ENCODE assay signal across 1 cellular context in the genomic region with DNA sequence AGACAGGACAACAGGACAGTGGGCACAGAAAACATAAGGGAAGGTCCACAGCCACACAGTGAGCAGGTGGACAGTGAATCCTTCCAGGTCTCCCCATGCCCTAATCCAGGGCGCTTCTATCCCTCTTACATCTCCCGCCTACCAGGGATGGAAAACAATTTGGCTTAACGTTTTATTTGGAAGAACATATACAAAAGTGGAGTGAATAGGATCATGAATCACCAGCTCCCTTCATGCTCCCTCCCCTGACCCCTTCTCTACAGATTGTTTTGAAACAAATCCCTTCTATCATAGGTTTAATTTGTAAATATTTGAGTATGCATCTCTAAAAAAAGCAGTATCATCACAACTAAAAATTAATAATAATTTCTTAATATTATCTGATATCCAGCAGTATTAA.
TF ChIP-seq lines count a peak whose summit lies in the region.

No MANE protein-coding gene starts in this region.

TF ChIP-seq in A549, 52 proteins besides CTCF, POLR2A, EP300 and RAD21 (continued from another document):
- TF ChIP-seq, protein P1, sequence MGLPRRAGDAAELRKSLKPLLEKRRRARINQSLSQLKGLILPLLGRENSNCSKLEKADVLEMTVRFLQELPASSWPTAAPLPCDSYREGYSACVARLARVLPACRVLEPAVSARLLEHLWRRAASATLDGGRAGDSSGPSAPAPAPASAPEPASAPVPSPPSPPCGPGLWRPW (IDR thresholded peaks at IDR 0.05) = no peak
- TF ChIP-seq, protein P2, sequence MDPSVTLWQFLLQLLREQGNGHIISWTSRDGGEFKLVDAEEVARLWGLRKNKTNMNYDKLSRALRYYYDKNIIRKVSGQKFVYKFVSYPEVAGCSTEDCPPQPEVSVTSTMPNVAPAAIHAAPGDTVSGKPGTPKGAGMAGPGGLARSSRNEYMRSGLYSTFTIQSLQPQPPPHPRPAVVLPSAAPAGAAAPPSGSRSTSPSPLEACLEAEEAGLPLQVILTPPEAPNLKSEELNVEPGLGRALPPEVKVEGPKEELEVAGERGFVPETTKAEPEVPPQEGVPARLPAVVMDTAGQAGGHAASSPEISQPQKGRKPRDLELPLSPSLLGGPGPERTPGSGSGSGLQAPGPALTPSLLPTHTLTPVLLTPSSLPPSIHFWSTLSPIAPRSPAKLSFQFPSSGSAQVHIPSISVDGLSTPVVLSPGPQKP (IDR thresholded peaks at IDR 0.05; ENCODE audit: low read depth, low read length) = no peak
- no peak for TF ChIP-seq HDAC2 (IDR thresholded peaks at IDR 0.05)
- TF ChIP-seq FOSB (CRISPR knock-in tag; IDR thresholded peaks at IDR 0.05) = no peak
- TF ChIP-seq JUNB (IDR thresholded peaks at IDR 0.05) = no peak
- no peak for TF ChIP-seq ESRRA (IDR thresholded peaks at IDR 0.05; ENCODE audit: borderline replicate concordance, low read length)
- TF ChIP-seq, protein P3, sequence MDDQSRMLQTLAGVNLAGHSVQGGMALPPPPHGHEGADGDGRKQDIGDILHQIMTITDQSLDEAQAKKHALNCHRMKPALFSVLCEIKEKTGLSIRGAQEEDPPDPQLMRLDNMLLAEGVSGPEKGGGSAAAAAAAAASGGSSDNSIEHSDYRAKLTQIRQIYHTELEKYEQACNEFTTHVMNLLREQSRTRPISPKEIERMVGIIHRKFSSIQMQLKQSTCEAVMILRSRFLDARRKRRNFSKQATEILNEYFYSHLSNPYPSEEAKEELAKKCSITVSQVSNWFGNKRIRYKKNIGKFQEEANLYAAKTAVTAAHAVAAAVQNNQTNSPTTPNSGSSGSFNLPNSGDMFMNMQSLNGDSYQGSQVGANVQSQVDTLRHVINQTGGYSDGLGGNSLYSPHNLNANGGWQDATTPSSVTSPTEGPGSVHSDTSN (IDR thresholded peaks at IDR 0.05) = no peak
- no peak for TF ChIP-seq CHD4 (IDR thresholded peaks at IDR 0.05; ENCODE audit: borderline replicate concordance)
- no peak for TF ChIP-seq ZFP36 (IDR thresholded peaks at IDR 0.05; ENCODE audit: borderline replicate concordance, partially characterized antibody)
- no peak for TF ChIP-seq HMGXB4 (CRISPR knock-in tag; IDR thresholded peaks at IDR 0.05; ENCODE audit: borderline replicate concordance)
- TF ChIP-seq TFCP2L1 (CRISPR knock-in tag; IDR thresholded peaks at IDR 0.05) = no peak
